ENCODE assay signal across 1 cellular context in genomic region chr6:3023663-3024483, GRCh38.
TF ChIP-seq lines count a peak whose summit lies in the region.

No MANE protein-coding gene starts in this region.

TF ChIP-seq in WTC11, 78 proteins besides CTCF, POLR2A, EP300 and RAD21 (continued from another document):
- TF ChIP-seq ZBTB43 (CRISPR knock-in tag; IDR thresholded peaks at IDR 0.05) (peak; percentile 79; the same call in 1 of the 2 replicates), SOX15 (CRISPR knock-in tag; IDR thresholded peaks at IDR 0.05) (no peak), FOXP4 (CRISPR knock-in tag; IDR thresholded peaks at IDR 0.05) (peak; percentile 90; the same call in 1 of the 2 replicates), ZNF317 (CRISPR knock-in tag; IDR thresholded peaks at IDR 0.05; ENCODE audit: borderline replicate concordance, low read depth) (0 out of 2 replicates have a peak, but pooled peaks have one; percentile 52), TP53 (CRISPR knock-in tag; IDR thresholded peaks at IDR 0.05) (no peak), MAX (CRISPR knock-in tag; IDR thresholded peaks at IDR 0.05) (peak; percentile 95), JUN (CRISPR knock-in tag; IDR thresholded peaks at IDR 0.05) (peak; percentile 55; the same call in 1 of the 2 replicates)
- TF ChIP-seq, protein P1, sequence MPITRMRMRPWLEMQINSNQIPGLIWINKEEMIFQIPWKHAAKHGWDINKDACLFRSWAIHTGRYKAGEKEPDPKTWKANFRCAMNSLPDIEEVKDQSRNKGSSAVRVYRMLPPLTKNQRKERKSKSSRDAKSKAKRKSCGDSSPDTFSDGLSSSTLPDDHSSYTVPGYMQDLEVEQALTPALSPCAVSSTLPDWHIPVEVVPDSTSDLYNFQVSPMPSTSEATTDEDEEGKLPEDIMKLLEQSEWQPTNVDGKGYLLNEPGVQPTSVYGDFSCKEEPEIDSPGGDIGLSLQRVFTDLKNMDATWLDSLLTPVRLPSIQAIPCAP (CRISPR knock-in tag; IDR thresholded peaks at IDR 0.05) = no peak
- TF ChIP-seq, protein P2, sequence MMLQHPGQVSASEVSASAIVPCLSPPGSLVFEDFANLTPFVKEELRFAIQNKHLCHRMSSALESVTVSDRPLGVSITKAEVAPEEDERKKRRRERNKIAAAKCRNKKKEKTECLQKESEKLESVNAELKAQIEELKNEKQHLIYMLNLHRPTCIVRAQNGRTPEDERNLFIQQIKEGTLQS (CRISPR knock-in tag; conservative IDR thresholded peaks at IDR 0.05) = no peak
- TF ChIP-seq, protein P3, sequence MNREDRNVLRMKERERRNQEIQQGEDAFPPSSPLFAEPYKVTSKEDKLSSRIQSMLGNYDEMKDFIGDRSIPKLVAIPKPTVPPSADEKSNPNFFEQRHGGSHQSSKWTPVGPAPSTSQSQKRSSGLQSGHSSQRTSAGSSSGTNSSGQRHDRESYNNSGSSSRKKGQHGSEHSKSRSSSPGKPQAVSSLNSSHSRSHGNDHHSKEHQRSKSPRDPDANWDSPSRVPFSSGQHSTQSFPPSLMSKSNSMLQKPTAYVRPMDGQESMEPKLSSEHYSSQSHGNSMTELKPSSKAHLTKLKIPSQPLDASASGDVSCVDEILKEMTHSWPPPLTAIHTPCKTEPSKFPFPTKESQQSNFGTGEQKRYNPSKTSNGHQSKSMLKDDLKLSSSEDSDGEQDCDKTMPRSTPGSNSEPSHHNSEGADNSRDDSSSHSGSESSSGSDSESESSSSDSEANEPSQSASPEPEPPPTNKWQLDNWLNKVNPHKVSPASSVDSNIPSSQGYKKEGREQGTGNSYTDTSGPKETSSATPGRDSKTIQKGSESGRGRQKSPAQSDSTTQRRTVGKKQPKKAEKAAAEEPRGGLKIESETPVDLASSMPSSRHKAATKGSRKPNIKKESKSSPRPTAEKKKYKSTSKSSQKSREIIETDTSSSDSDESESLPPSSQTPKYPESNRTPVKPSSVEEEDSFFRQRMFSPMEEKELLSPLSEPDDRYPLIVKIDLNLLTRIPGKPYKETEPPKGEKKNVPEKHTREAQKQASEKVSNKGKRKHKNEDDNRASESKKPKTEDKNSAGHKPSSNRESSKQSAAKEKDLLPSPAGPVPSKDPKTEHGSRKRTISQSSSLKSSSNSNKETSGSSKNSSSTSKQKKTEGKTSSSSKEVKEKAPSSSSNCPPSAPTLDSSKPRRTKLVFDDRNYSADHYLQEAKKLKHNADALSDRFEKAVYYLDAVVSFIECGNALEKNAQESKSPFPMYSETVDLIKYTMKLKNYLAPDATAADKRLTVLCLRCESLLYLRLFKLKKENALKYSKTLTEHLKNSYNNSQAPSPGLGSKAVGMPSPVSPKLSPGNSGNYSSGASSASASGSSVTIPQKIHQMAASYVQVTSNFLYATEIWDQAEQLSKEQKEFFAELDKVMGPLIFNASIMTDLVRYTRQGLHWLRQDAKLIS (CRISPR knock-in tag; IDR thresholded peaks at IDR 0.05; ENCODE audit: borderline replicate concordance) = 0 out of 2 replicates have a peak, but pooled peaks have one; percentile 30
